8 cellular contexts compared by ENCODE assay signal in genomic region chr9:113581865-113582697, GRCh38.
DNase-seq lines count a peak whose midpoint lies in the region; ATAC-seq, FAIRE-seq and TF ChIP-seq lines count a peak whose summit lies in the region.

No MANE protein-coding gene starts in this region.

- H3K4me1 ChIP-seq in Peyer's patch: peaks cover 15 to 51% (median 38%) of the 10 kb centered on the region in 4 donors

- no peak overlapping the region for H3K27ac Mint-ChIP-seq in progenitor cell of endocrine pancreas

- H3K27ac ChIP-seq in Peyer's patch (peak overlapping the region; percentile 70 to 80 (median 77)), WERI-Rb-1 (no peak overlapping the region)

- peaks cover 0 to 36% (median 0%) of the 10 kb centered on the region in 3 donors for H3K36me3 ChIP-seq in Peyer's patch
- peaks cover 5% of the 10 kb centered on the region for H3K36me3 ChIP-seq in WERI-Rb-1

- DNase-seq in GM18507 (ENCODE audit: extremely low spot score, insufficient read length, low read depth) (peak; percentile 85), Peyer's patch (peak; percentile 80 to 95 (median 94)), left ventricle myocardium superior (peak; percentile 84), progenitor cell of endocrine pancreas (ENCODE audit: low spot score, unreplicated experiment) (no peak), WERI-Rb-1 (no peak)
- peak; percentile 70 for DNase-seq in activated naive CD4-positive, alpha-beta T cell treated with anti-CD3 and anti-CD28 coated beads, Interleukin-2, amount 50 U/mL, for 16 hours
- DNase-seq in stimulated activated CD4-positive, alpha-beta T cell treated with anti-CD3 and anti-CD28 coated beads, Interleukin-12 subunit alpha, Interleukin-12 subunit beta, amount 100 ng/mL, for 48 hours (ENCODE audit: low read depth in 2 of 3, low spot score in 1 of 3): peak; percentile 63 to 75 (median 70)

- H3K27me3 ChIP-seq in Peyer's patch: no peaks in the 10 kb centered on the region
- H3K27me3 ChIP-seq in WERI-Rb-1 (ENCODE audit: insufficient read depth, low read depth, severe bottlenecking): no peaks in the 10 kb centered on the region

- no peaks in the 10 kb centered on the region for H3K4me1 Mint-ChIP-seq in progenitor cell of endocrine pancreas (ENCODE audit: low read depth)

- FAIRE-seq in GM18507 (lab: Jason Lieb, UNC): peak; percentile 100

- H3K4me3 ChIP-seq in Peyer's patch (peak overlapping the region in 3 of 4 donors; percentile 10 to 23 (median 22)), WERI-Rb-1 (ENCODE audit: low read depth, low read length) (no peak overlapping the region)

- TF ChIP-seq POLR2A in Peyer's patch (IDR thresholded peaks at IDR 0.05): no peak

- no peaks in the 10 kb centered on the region for H3K9me3 Mint-ChIP-seq in progenitor cell of endocrine pancreas (ENCODE audit: low read depth)

- peak; percentile 85 for ATAC-seq in HG02763 (IDR thresholded peaks at IDR 0.05; ENCODE audit: unreplicated experiment)
- ATAC-seq in left ventricle myocardium superior: peak; percentile 79

- intact Hi-C loops in left ventricle myocardium superior (cut with micrococcal nuclease): no loop called here

- peaks cover 2% of the 10 kb centered on the region for H3K36me3 Mint-ChIP-seq in progenitor cell of endocrine pancreas (ENCODE audit: insufficient read depth)

- H3K4me3 Mint-ChIP-seq in progenitor cell of endocrine pancreas (ENCODE audit: low read depth): no peak overlapping the region

- TF ChIP-seq CTCF in Peyer's patch (IDR thresholded peaks at IDR 0.05): peak; percentile 38 to 64 (median 54)
- TF ChIP-seq CTCF in progenitor cell of endocrine pancreas (IDR thresholded peaks at IDR 0.05; ENCODE audit: unreplicated experiment): no peak
- TF ChIP-seq CTCF in WERI-Rb-1 (IDR thresholded peaks at IDR 0.05; ENCODE audit: low read depth, low read length): no peak; the same call in 1 of the 2 replicates

- H3K9me3 ChIP-seq in Peyer's patch (no peaks in the 10 kb centered on the region), WERI-Rb-1 (ENCODE audit: severe bottlenecking) (no peaks in the 10 kb centered on the region)

- no peaks in the 10 kb centered on the region for H3K27me3 Mint-ChIP-seq in progenitor cell of endocrine pancreas

Comparison
In these comparisons a context has a peak if more than half of its experiments do, and no peak if none do; other contexts are left out.
1. DNase-seq: peak in GM18507 (single experiment), Peyer's patch (3 of 3), activated naive CD4-positive, alpha-beta T cell treated with anti-CD3 and anti-CD28 coated beads, Interleukin-2, amount 50 U/mL, for 16 hours (single experiment), left ventricle myocardium superior (single experiment) and stimulated activated CD4-positive, alpha-beta T cell treated with anti-CD3 and anti-CD28 coated beads, Interleukin-12 subunit alpha, Interleukin-12 subunit beta, amount 100 ng/mL, for 48 hours (3 of 3); none in progenitor cell of endocrine pancreas (single experiment) and WERI-Rb-1 (single experiment).
2. CTCF ChIP-seq: peak in Peyer's patch (6 of 6); none in progenitor cell of endocrine pancreas (single experiment) and WERI-Rb-1 (single experiment).